19 cellular contexts compared by ENCODE assay signal in genomic region chr1:244755673-244756072, GRCh38.
DNase-seq lines count a peak whose midpoint lies in the region; ATAC-seq, FAIRE-seq and TF ChIP-seq lines count a peak whose summit lies in the region.
"Had no signal": no experiment of that assay in that cellular context is flagged by ENCODE, and none has a peak within 500 bp of the region (broad histone marks: within the 10 kb centered on the region; RNA-seq: fewer than 3 reads in every experiment).

No MANE protein-coding gene starts in this region.

- no peaks in the 10 kb centered on the region for H3K9me3 Mint-ChIP-seq in GM23338
- H3K9me3 Mint-ChIP-seq: CD4-positive, alpha-beta T cell had no signal

- H3K9me3 ChIP-seq in WERI-Rb-1 (ENCODE audit: severe bottlenecking): peaks cover 8% of the 10 kb centered on the region
- H3K9me3 ChIP-seq: Caco-2 had no signal

- TF ChIP-seq POLR2A in GM12892 (IDR thresholded peaks at IDR 0.05; ENCODE audit: low read depth, low read length): no peak

- peaks cover 12% of the 10 kb centered on the region for H3K4me1 ChIP-seq in GM23338 (ENCODE audit: insufficient read depth)
- H3K4me1 ChIP-seq: Caco-2 had no signal

- intact Hi-C loops in posterior vena cava (cut with DNase I): no loop called here

- H3K36me3 ChIP-seq in GM23338 (ENCODE audit: insufficient read depth) (no peaks in the 10 kb centered on the region), WERI-Rb-1 (no peaks in the 10 kb centered on the region)

- H3K4me1 Mint-ChIP-seq in GM23338: peaks cover 15% of the 10 kb centered on the region

- H3K4me2 ChIP-seq in GM23338: no peak overlapping the region

- no peak overlapping the region for H3K27ac ChIP-seq in GM23338 (ENCODE audit: low read depth)
- peak overlapping the region; percentile 51 for H3K27ac ChIP-seq in WERI-Rb-1
- H3K27ac ChIP-seq: C4-2B had no signal

- H3K27me3 Mint-ChIP-seq in GM23338 (ENCODE audit: insufficient read depth, low read depth, poor library complexity): peaks cover 3% of the 10 kb centered on the region
- H3K27me3 Mint-ChIP-seq: CD4-positive, alpha-beta T cell had no signal

- DNase-seq in GM23338 (ENCODE audit: low spot score) (no peak), NCI-H82 treated with DMSO at 0.1 percent for 48 hours (lab: John Stamatoyannopoulos, UW; ENCODE audit: unreplicated experiment) (peak; percentile 92), WERI-Rb-1 (peak; percentile 49), NAMALWA (ENCODE audit: low spot score) (no peak), posterior vena cava (ENCODE audit: low spot score) (no peak), GM12892 (ENCODE audit: insufficient read length) (no peak)
- DNase-seq: AML-193; Caco-2; CD4-positive, alpha-beta T cell; DMS53; DND-41; EL; HCEC 1CT; KG1 had no signal

- FAIRE-seq in GM12892 (lab: Jason Lieb, UNC): no peak
- FAIRE-seq: A204.1, GM12878, GM19239 had no signal

- TF ChIP-seq CTCF in GM23338 (conservative IDR thresholded peaks at IDR 0.05; ENCODE audit: low read depth in 2 of 2) (no peak), WERI-Rb-1 (IDR thresholded peaks at IDR 0.05; ENCODE audit: low read depth, low read length) (no peak)

- H3K4me3 ChIP-seq in GM23338: no peak overlapping the region
- H3K4me3 ChIP-seq in WERI-Rb-1 (ENCODE audit: low read depth, low read length): no peak overlapping the region
- H3K4me3 ChIP-seq: GM12878 had no signal

- no peaks in the 10 kb centered on the region for H3K36me3 Mint-ChIP-seq in GM23338 (ENCODE audit: low read depth)

- H3K9me2 ChIP-seq in GM23338 (ENCODE audit: insufficient read depth): no peaks in the 10 kb centered on the region

- H2AFZ ChIP-seq in GM23338: peak overlapping the region; percentile 38; the same call in 1 of the 2 replicates

- H3K27me3 ChIP-seq in GM23338 (ENCODE audit: insufficient read depth): no peaks in the 10 kb centered on the region
- H3K27me3 ChIP-seq in WERI-Rb-1 (ENCODE audit: insufficient read depth, low read depth, severe bottlenecking): no peaks in the 10 kb centered on the region

- H3K4me3 Mint-ChIP-seq in GM23338: no peak overlapping the region
- H3K4me3 Mint-ChIP-seq: CD4-positive, alpha-beta T cell had no signal

- H3K79me2 ChIP-seq in GM23338 (replicated peaks; ENCODE audit: insufficient read depth): no peaks in the 10 kb centered on the region

- no peaks in the 10 kb centered on the region for H4K20me1 ChIP-seq in GM23338 (replicated peaks; ENCODE audit: insufficient read depth)

- no peaks in the 10 kb centered on the region for H3F3A ChIP-seq in GM23338 (replicated peaks; ENCODE audit: low read depth)

- H3K27ac Mint-ChIP-seq in GM23338: no peak overlapping the region
- H3K27ac Mint-ChIP-seq: CD4-positive, alpha-beta T cell had no signal

- ATAC-seq in GM23338 (no peak), GM21447 (IDR thresholded peaks at IDR 0.05; ENCODE audit: unreplicated experiment) (no peak)
- ATAC-seq: GM12878 had no signal

TF ChIP-seq in GM23338, 12 proteins besides CTCF, POLR2A, EP300 and RAD21 (continues in another document):
- TF ChIP-seq JUNB (IDR thresholded peaks at IDR 0.05; ENCODE audit: unreplicated experiment) (no peak), ETS1 (IDR thresholded peaks at IDR 0.05) (no peak), EZH2phosphoT487 (IDR thresholded peaks at IDR 0.05; ENCODE audit: unreplicated experiment) (no peak), CREB1 (CRISPR knock-in tag; IDR thresholded peaks at IDR 0.05; ENCODE audit: low read depth) (no peak), REST (IDR thresholded peaks at IDR 0.05; ENCODE audit: unreplicated experiment) (no peak), STAT1 (IDR thresholded peaks at IDR 0.05; ENCODE audit: unreplicated experiment) (no peak), ZNF462 (CRISPR knock-in tag; IDR thresholded peaks at IDR 0.05) (no peak), ZNF114 (CRISPR knock-in tag; IDR thresholded peaks at IDR 0.05) (no peak)

Comparison
In these comparisons a context has a peak if more than half of its experiments do, and no peak if none do; other contexts are left out.
1. DNase-seq: peak in NCI-H82 treated with DMSO at 0.1 percent for 48 hours (single experiment) and WERI-Rb-1 (single experiment); none in GM23338 (single experiment), NAMALWA (single experiment), posterior vena cava (single experiment) and GM12892 (single experiment).